27 cellular contexts compared by ENCODE assay signal in genomic region chr17:70013911-70014310, GRCh38.
"Had no signal": no experiment of that assay in that cellular context is flagged by ENCODE, and none has a peak within 500 bp of the region (broad histone marks: within the 10 kb centered on the region; RNA-seq: fewer than 3 reads in every experiment).

No MANE protein-coding gene starts in this region.

- H3K4me1 Mint-ChIP-seq: naive B cell; stimulated activated memory B cell treated with anti-CD40 and anti-IgM and Interleukin-4, amounts not matched to agents 10 μg/mL and 1 μg/mL and 100 μg/mL, for 72 hours had no signal

- H3K9me3 Mint-ChIP-seq: naive B cell; natural killer cell treated with Interleukin-12 subunit alpha and Interleukin-12 subunit beta and Interleukin-15 and Interleukin-18, amount 100 ng/mL, for 72 hours; neural crest cell; stimulated activated memory B cell treated with anti-CD40 and anti-IgM and Interleukin-4, amounts not matched to agents 10 μg/mL and 1 μg/mL and 100 μg/mL, for 72 hours had no signal

- H3K36me3 ChIP-seq: esophagus muscularis mucosa, gastroesophageal sphincter, heart left ventricle, left lung, neutrophil, pancreas, right lobe of liver, spleen, thoracic aorta, tibial nerve, upper lobe of left lung had no signal

- DNase-seq: dermis blood vessel endothelial cell; effector memory CD4-positive, alpha-beta T cell; foreskin fibroblast; heart left ventricle; kidney; left cardiac atrium; left lung; mesenchymal stem cell; mucosa of descending colon; naive B cell; pancreas; right lobe of liver; spleen; stimulated activated CD4-positive, alpha-beta T cell treated with anti-CD3 and anti-CD28 coated beads, Interleukin-4, amount 100 ng/mL, for 4 hours; stimulated activated naive CD8-positive, alpha-beta T cell treated with anti-CD3 and anti-CD28 coated beads, Interleukin-15, Interleukin-2, amounts not matched to agents 100 U/mL and 50 U/mL, for 24 hours; upper lobe of left lung had no signal

- H3K9me3 ChIP-seq: esophagus muscularis mucosa, gastroesophageal sphincter, heart left ventricle, left lung, mucosa of descending colon, neutrophil, pancreas, right lobe of liver, spleen, thoracic aorta, tibial nerve, upper lobe of left lung had no signal

- H3K4me1 ChIP-seq: gastroesophageal sphincter, heart left ventricle, left lung, pancreas, right lobe of liver, spleen, upper lobe of left lung had no signal

- H3K27me3 ChIP-seq: esophagus muscularis mucosa, gastroesophageal sphincter, heart left ventricle, hepatocyte, left lung, neutrophil, pancreas, right lobe of liver, spleen, tibial nerve, upper lobe of left lung had no signal

- H3K27me3 Mint-ChIP-seq: naive B cell; natural killer cell treated with Interleukin-12 subunit alpha and Interleukin-12 subunit beta and Interleukin-15 and Interleukin-18, amount 100 ng/mL, for 72 hours; stimulated activated memory B cell treated with anti-CD40 and anti-IgM and Interleukin-4, amounts not matched to agents 10 μg/mL and 1 μg/mL and 100 μg/mL, for 72 hours had no signal

- H3K4me3 ChIP-seq: coronary artery, esophagus muscularis mucosa, gastroesophageal sphincter, heart left ventricle, hepatocyte, left lung, mucosa of descending colon, pancreas, right lobe of liver, spleen, thoracic aorta, tibial nerve, upper lobe of left lung had no signal

- H3K27ac Mint-ChIP-seq: mesothelial cell of epicardium; naive B cell; natural killer cell treated with Interleukin-12 subunit alpha and Interleukin-12 subunit beta and Interleukin-15 and Interleukin-18, amount 100 ng/mL, for 72 hours; stimulated activated memory B cell treated with anti-CD40 and anti-IgM and Interleukin-4, amounts not matched to agents 10 μg/mL and 1 μg/mL and 100 μg/mL, for 72 hours had no signal

- ATAC-seq: gastroesophageal sphincter; heart left ventricle; left cardiac atrium; left lung; mucosa of descending colon; natural killer cell treated with Interleukin-12 subunit alpha and Interleukin-12 subunit beta and Interleukin-15 and Interleukin-18, amount 100 ng/mL, for 72 hours; pancreas; right lobe of liver; stimulated activated memory B cell treated with anti-CD40 and anti-IgM and Interleukin-4, amounts not matched to agents 10 μg/mL and 1 μg/mL and 100 μg/mL, for 72 hours; stimulated activated naive CD8-positive, alpha-beta T cell treated with anti-CD3 and anti-CD28 coated beads, Interleukin-15, Interleukin-2, amounts not matched to agents 100 U/mL and 50 U/mL, for 24 hours had no signal

- H3K36me3 Mint-ChIP-seq: mesothelial cell of epicardium; naive B cell; natural killer cell treated with Interleukin-12 subunit alpha and Interleukin-12 subunit beta and Interleukin-15 and Interleukin-18, amount 100 ng/mL, for 72 hours; stimulated activated memory B cell treated with anti-CD40 and anti-IgM and Interleukin-4, amounts not matched to agents 10 μg/mL and 1 μg/mL and 100 μg/mL, for 72 hours had no signal

- H3K4me3 Mint-ChIP-seq: mesothelial cell of epicardium; naive B cell; natural killer cell treated with Interleukin-12 subunit alpha and Interleukin-12 subunit beta and Interleukin-15 and Interleukin-18, amount 100 ng/mL, for 72 hours; neural crest cell; stimulated activated memory B cell treated with anti-CD40 and anti-IgM and Interleukin-4, amounts not matched to agents 10 μg/mL and 1 μg/mL and 100 μg/mL, for 72 hours had no signal

- H2AFZ ChIP-seq: hepatocyte had no signal

- H3K79me2 ChIP-seq: hepatocyte had no signal

- H3K27ac ChIP-seq: coronary artery, esophagus muscularis mucosa, gastroesophageal sphincter, heart left ventricle, hepatocyte, left lung, neutrophil, pancreas, right lobe of liver, spleen, thoracic aorta, tibial nerve, upper lobe of left lung had no signal

- H3K4me2 ChIP-seq: hepatocyte had no signal
